10 cellular contexts compared by ENCODE assay signal in the genomic region with DNA sequence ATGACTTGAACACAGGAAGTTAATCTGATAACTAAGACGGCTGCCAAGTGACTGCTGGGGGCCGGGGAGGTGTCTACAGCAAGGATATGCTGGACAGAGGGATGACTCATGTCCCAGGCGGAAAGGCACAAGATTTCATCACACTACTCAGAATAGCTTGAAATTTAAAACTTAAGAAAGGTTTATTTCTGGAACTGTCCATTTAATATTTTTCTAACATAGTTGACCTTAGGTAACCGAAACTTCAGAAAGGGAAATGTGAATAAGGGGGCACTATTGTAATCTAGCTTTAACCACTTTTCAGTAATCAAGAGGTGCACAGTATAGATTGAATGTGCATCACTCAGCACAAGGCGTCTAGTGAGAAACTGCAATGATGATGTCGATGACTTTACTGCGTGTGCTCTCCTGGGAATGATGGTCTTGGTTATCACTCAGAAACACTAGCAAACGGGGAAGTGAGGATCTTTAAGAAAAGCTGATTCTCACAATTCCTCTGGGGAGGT.
A peak's percentile ranks its signal among the peaks of the same experiment; 100 is the strongest.
DNase-seq lines count a peak whose midpoint lies in the region; ATAC-seq and TF ChIP-seq lines count a peak whose summit lies in the region.
"Had no signal": no experiment of that assay in that cellular context is flagged by ENCODE, and none has a peak within 500 bp of the region (broad histone marks: within the 10 kb centered on the region; RNA-seq: fewer than 3 reads in every experiment).

No MANE protein-coding gene starts in this region.

- H3K4me3 ChIP-seq in A673 (ENCODE audit: low read depth, low read length, poor library complexity, severe bottlenecking) (no peak overlapping the region), body of pancreas (no peak overlapping the region)

- H3K27me3 ChIP-seq in A673 (replicated peaks; ENCODE audit: insufficient read depth, low read depth, low read length, poor library complexity) (no peaks in the 10 kb centered on the region), body of pancreas (no peaks in the 10 kb centered on the region)

- CTCF ChIA-PET in A673 (lab: Charles Lee) = no interaction called here

- intact Hi-C loops in A673 (cut with micrococcal nuclease; ENCODE audit: unreplicated experiment) = loop anchor here (5.0 to 10.0 kb wide), 3 partner anchors 81 to 371 kb away; no protein-coding TSS in a partner anchor
- intact Hi-C loops in body of pancreas (cut with DNase I) = no loop called here

- peak; percentile 40 for ATAC-seq in body of pancreas
- peak; percentile 54 for ATAC-seq in left lobe of liver
- no peak for ATAC-seq in HG02885 (IDR thresholded peaks at IDR 0.05; ENCODE audit: poor library complexity, unreplicated experiment)
- ATAC-seq in GM18909 (IDR thresholded peaks at IDR 0.05; ENCODE audit: poor library complexity, unreplicated experiment) = no peak

- in situ Hi-C loops in G401 (cut with HindIII; ENCODE audit: low sequenced_read_pairs) (no loop called here), GM13977 (cut with MboI; ENCODE audit: low pct_unique_long_range_greater_than_20kb, low sequenced_read_pairs, unreplicated experiment) (no loop called here)

- peak; percentile 93 for DNase-seq in A673 (ENCODE audit: low spot score)
- peak; percentile 95 for DNase-seq in LHCN-M2 (ENCODE audit: low read depth)
- peak in 3 of 4 donors; percentile 27 to 57 (median 27) for DNase-seq in body of pancreas
- DNase-seq in left lobe of liver (ENCODE audit: low spot score) = no peak
- no peak for DNase-seq in G401 (ENCODE audit: low spot score)
- no peak for DNase-seq in GM13977 (ENCODE audit: low spot score)
- DNase-seq: activated CD4-positive, alpha-beta memory T cell treated with anti-CD3 and anti-CD28 coated beads for 36 hours had no signal

- H3K36me3 ChIP-seq in A673 (ENCODE audit: insufficient read depth, low read length, poor library complexity, severe bottlenecking) (no peaks in the 10 kb centered on the region), body of pancreas (replicated peaks in 1 of 2; ENCODE audit: insufficient read depth in 1 of 2, low read depth in 2 of 2) (no peaks in the 10 kb centered on the region)

- H3K4me1 ChIP-seq in A673 (ENCODE audit: insufficient read depth, low read length, poor library complexity, severe bottlenecking) = peaks cover 38% of the 10 kb centered on the region
- no peaks in the 10 kb centered on the region for H3K4me1 ChIP-seq in body of pancreas

- no TSS peak for BruUV-seq in A673 (replicated peaks; lab: Mats Ljungman, UMichigan)

- no peak for TF ChIP-seq CTCF in A673 (conservative IDR thresholded peaks at IDR 0.05; ENCODE audit: low read depth, low read length)
- no peak for TF ChIP-seq CTCF in body of pancreas (IDR thresholded peaks at IDR 0.05)
- TF ChIP-seq CTCF in GM13977 (IDR thresholded peaks at IDR 0.05; ENCODE audit: extremely low read depth, insufficient read depth, missing control alignments) = no peak

- H3K9me3 ChIP-seq in A673 (ENCODE audit: low read depth, low read length, poor library complexity, severe bottlenecking) = no peaks in the 10 kb centered on the region
- no peaks in the 10 kb centered on the region for H3K9me3 ChIP-seq in body of pancreas

- TF ChIP-seq POLR2A in body of pancreas (IDR thresholded peaks at IDR 0.05) = no peak

- POLR2A ChIA-PET in A673 (lab: Charles Lee; ENCODE audit: low non-redundant PET) = interaction anchor here (0.6 kb wide), 1 partner anchor 16 kb away, joined by 4 read pairs; no protein-coding TSS in a partner anchor

- WGBS in body of pancreas, 2 donors = 64 to 68% methylated on average over 8 of the region's 8 CpGs

- H3K27ac ChIP-seq in A673 (ENCODE audit: low read depth, low read length, poor library complexity, severe bottlenecking) = peak overlapping the region; percentile 41
- H3K27ac ChIP-seq in body of pancreas = no peak overlapping the region
- H3K27ac ChIP-seq: C4-2B had no signal

Comparison
In these comparisons a context has a peak if more than half of its experiments do, and no peak if none do; other contexts are left out.
1. DNase-seq: peak in A673 (single experiment), LHCN-M2 (single experiment) and body of pancreas (3 of 4); none in left lobe of liver (single experiment), G401 (single experiment) and GM13977 (single experiment).
2. ATAC-seq: peak in body of pancreas (single experiment) and left lobe of liver (single experiment); none in HG02885 (single experiment) and GM18909 (single experiment).